ENCODE assay signal across 16 cellular contexts in genomic region chr18:58412844-58413666, GRCh38.
DNase-seq lines count a peak whose midpoint lies in the region; ATAC-seq lines count a peak whose summit lies in the region.
"Had no signal": no experiment of that assay in that cellular context is flagged by ENCODE, and none has a peak within 500 bp of the region (broad histone marks: within the 10 kb centered on the region; RNA-seq: fewer than 3 reads in every experiment).

No MANE protein-coding gene starts in this region.

- peak; percentile 10 for ATAC-seq in left lobe of liver
- ATAC-seq in HG02571 (IDR thresholded peaks at IDR 0.05; ENCODE audit: unreplicated experiment) = no peak
- no peak for ATAC-seq in left colon
- ATAC-seq: SK-N-SH treated with all-trans-retinoic acid at 6 μM for 48 hours had no signal

- intact Hi-C loops in left colon (cut with DNase I, micrococcal nuclease) = no loop called here

- DNase-seq in COLO668 (lab: John Stamatoyannopoulos, UW; ENCODE audit: unreplicated experiment) (peak; percentile 33), NCI-H1417 treated with DMSO at 0.1 percent for 48 hours (lab: John Stamatoyannopoulos, UW) (peak; percentile 72), NCI-H748 (lab: John Stamatoyannopoulos, UW; ENCODE audit: unreplicated experiment) (peak; percentile 60), left lobe of liver (ENCODE audit: low spot score) (peak; percentile 72), left colon (no peak)
- no peak for DNase-seq in stimulated activated CD4-positive, alpha-beta T cell treated with anti-CD3 and anti-CD28 coated beads, Interleukin-4, amount 100 ng/mL, for 1 hour
- DNase-seq: CD4-positive, alpha-beta memory T cell; DMS79 treated with DMSO at 0.1 percent for 48 hours; H9; Kasumi-1; NCI-H1105; NCI-H2029 treated with DMSO at 0.1 percent for 48 hours; SHP77 treated with DMSO at 0.1 percent for 48 hours; T-helper 1 cell had no signal

Comparison
In these comparisons a context has a peak if more than half of its experiments do, and no peak if none do; other contexts are left out.
1. DNase-seq: peak in COLO668 (single experiment), NCI-H1417 treated with DMSO at 0.1 percent for 48 hours (single experiment), NCI-H748 (single experiment) and left lobe of liver (single experiment); none in stimulated activated CD4-positive, alpha-beta T cell treated with anti-CD3 and anti-CD28 coated beads, Interleukin-4, amount 100 ng/mL, for 1 hour (single experiment) and left colon (0 of 2).